In the genomic region with DNA sequence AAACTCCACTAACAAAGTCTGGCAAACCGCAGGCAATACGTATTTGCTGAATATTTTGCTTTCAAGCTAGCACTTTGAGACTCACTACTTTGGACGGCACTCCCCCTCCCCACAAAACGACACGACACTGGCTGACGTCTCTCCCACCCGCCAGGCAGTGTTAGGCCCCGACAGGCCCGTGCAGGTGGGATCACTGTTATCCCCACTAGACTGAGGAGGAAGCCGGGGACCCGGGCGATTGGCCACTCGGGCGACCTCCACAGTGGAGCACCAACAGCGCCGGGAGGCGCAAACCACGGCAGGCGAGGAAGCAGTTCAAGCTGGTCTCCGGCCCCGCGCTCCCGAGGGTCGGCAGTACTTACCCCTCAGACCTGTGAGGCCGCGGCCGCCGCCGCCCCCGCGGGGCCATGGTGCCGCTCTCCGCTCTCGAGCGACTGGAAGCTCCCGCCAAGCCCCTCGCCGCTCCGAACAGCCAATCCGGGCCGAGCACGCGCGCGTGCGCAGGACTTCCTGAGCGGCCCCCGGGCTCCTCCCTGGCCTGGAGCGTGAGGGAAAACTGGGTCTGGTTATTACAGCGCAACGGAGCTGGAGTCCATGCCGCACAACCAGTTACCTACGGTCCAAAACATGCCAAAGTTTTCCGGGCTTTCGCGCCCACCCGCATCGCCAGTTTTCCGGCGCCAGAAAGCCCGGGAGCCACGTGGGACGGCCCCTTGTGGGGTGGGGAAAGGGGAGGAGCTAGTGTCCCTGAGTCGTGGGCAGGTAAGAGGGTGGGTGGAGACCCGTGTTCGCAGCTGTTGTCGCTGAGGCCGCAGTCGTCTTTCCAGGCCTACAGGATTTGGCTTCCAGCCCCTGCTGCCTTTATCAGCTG, we compare ENCODE assay signal across 8 cellular contexts. TPM values are rescaled to one million over a fixed set of nuclear protein-coding genes. Genes with fewer than 3 reads are reported as not detected.
A peak's percentile ranks its signal among the peaks of the same experiment; 100 is the strongest.
DNase-seq lines count a peak whose midpoint lies in the region; ATAC-seq and TF ChIP-seq lines count a peak whose summit lies in the region.

A gene with protein sequence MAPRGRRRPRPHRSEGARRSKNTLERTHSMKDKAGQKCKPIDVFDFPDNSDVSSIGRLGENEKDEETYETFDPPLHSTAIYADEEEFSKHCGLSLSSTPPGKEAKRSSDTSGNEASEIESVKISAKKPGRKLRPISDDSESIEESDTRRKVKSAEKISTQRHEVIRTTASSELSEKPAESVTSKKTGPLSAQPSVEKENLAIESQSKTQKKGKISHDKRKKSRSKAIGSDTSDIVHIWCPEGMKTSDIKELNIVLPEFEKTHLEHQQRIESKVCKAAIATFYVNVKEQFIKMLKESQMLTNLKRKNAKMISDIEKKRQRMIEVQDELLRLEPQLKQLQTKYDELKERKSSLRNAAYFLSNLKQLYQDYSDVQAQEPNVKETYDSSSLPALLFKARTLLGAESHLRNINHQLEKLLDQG (minus strand): TSS at position 443 of the 871 bp plus-strand sequence. CDS start 34 bp downstream, at position 409.

- peak; percentile 88 for ATAC-seq in HG03460 (IDR thresholded peaks at IDR 0.05; ENCODE audit: unreplicated experiment)

- TF ChIP-seq CTCF in BE2C (IDR thresholded peaks at IDR 0.05; ENCODE audit: low read depth, low read length) (no peak), coronary artery (IDR thresholded peaks at IDR 0.05) (no peak)

- no peaks in the 10 kb centered on the region for H3K9me3 ChIP-seq in BE2C

- peaks cover 4% of the 10 kb centered on the region; the same call in 1 of the 2 replicates for H3K4me1 ChIP-seq in BE2C

- H3K4me3 ChIP-seq in BE2C (ENCODE audit: low read depth, low read length) (peak within 1 kb of the TSS; percentile 95), coronary artery (peak within 1 kb of the TSS; percentile 76)

- H3K27me3 ChIP-seq in BE2C: no peaks in the 10 kb centered on the region
- no peaks in the 10 kb centered on the region for H3K27me3 ChIP-seq in layer of hippocampus (ENCODE audit: control insufficient read depth, insufficient read depth, low read length)

- DNase-seq in BE2C (peak; percentile 98), GM19240 (ENCODE audit: insufficient read length, low spot score) (peak; percentile 98), NCI-H526 (lab: John Stamatoyannopoulos, UW) (peak; percentile 97 to 98), coronary artery (ENCODE audit: low spot score) (peak; percentile 98)
- peak; percentile 97 for DNase-seq in activated CD4-positive, alpha-beta T cell treated with anti-CD3 and anti-CD28 coated beads for 48 hours
- DNase-seq in stimulated activated CD4-positive, alpha-beta T cell treated with anti-CD3 and anti-CD28 coated beads, Interleukin-1b, Interleukin-23, amount 100 ng/mL, for 4 hours (ENCODE audit: low read depth in 2 of 2): peak; percentile 91 to 92

- peak within 1 kb of the TSS; percentile 22 to 74 for H3K27ac ChIP-seq in coronary artery
- peak within 1 kb of the TSS; percentile 65 for H3K27ac ChIP-seq in layer of hippocampus (ENCODE audit: low read depth, low read length)

- H3K36me3 ChIP-seq in BE2C: peaks cover 8% of the 10 kb centered on the region

RNA-seq across cellular contexts. Expression of the gene that starts here (rescaled TPM):
- polyA plus RNA-seq in BE2C (2012; ENCODE audit: insufficient read depth, insufficient read length, low read depth): 5.7 TPM

Comparison
In these comparisons a context has a peak if more than half of its experiments do, and no peak if none do; other contexts are left out.
1. Peak in every context shown above with its lines: DNase-seq, ATAC-seq, H3K4me3 ChIP-seq and H3K27ac ChIP-seq.